In the genomic region with DNA sequence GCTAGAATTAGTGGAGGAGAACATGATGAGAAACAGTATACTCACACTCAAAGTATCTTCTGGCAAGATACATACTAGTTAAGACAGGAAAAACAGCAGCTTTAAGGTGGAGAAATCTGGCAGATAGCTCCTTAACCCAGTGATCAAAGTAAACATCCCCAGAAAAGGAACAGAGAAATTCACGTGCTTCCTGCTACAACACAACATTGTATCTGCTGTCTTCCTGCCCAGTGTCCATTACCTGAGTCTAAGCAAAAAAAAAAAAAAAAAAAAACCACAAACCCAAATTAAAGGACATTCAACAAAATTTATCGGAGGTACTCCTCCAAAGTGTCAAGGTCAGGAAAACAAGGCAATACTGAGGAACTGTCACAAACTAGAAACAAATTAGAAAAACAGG, we compare ENCODE assay signal across 24 cellular contexts. TPM values are rescaled to one million over a fixed set of nuclear protein-coding genes. Genes with fewer than 3 reads are reported as not detected.
"Had no signal": no experiment of that assay in that cellular context is flagged by ENCODE, and none has a peak within 500 bp of the region (broad histone marks: within the 10 kb centered on the region; RNA-seq: fewer than 3 reads in every experiment).

No MANE protein-coding gene starts in this region.

- H3K36me3 Mint-ChIP-seq: naive thymus-derived CD4-positive, alpha-beta T cell; stimulated activated naive B cell treated with anti-CD40 and anti-IgM and Interleukin-4, amounts not matched to agents 10 μg/mL and 1 μg/mL and 100 μg/mL, for 72 hours had no signal

- H3K4me1 ChIP-seq: psoas muscle, tibial nerve, upper lobe of left lung had no signal

- H2AFZ ChIP-seq: hepatocyte had no signal

- ATAC-seq: effector memory CD8-positive, alpha-beta T cell; gastroesophageal sphincter; heart left ventricle; left cardiac atrium; left lung; naive thymus-derived CD4-positive, alpha-beta T cell; psoas muscle; right cardiac atrium; stimulated activated naive B cell treated with anti-CD40 and anti-IgM and Interleukin-4, amounts not matched to agents 10 μg/mL and 1 μg/mL and 100 μg/mL, for 72 hours had no signal

- H3K27ac ChIP-seq: coronary artery, gastroesophageal sphincter, heart left ventricle, hepatocyte, left lung, psoas muscle, skin epidermis, spleen, thoracic aorta, tibial nerve, upper lobe of left lung had no signal

- H3K4me2 ChIP-seq: hepatocyte had no signal

- H3K4me3 ChIP-seq: coronary artery, gastroesophageal sphincter, heart left ventricle, hepatocyte, left lung, psoas muscle, skin epidermis, spleen, thoracic aorta, tibial nerve, upper lobe of left lung had no signal

- H3K9me3 Mint-ChIP-seq: effector memory CD8-positive, alpha-beta T cell; naive thymus-derived CD4-positive, alpha-beta T cell; nephron; stimulated activated naive B cell treated with anti-CD40 and anti-IgM and Interleukin-4, amounts not matched to agents 10 μg/mL and 1 μg/mL and 100 μg/mL, for 72 hours; stimulated activated naive CD8-positive, alpha-beta T cell treated with anti-CD3 and anti-CD28 coated beads, Interleukin-15, Interleukin-2, amounts not matched to agents 100 ng/mL and 50 ng/mL, for 24 hours had no signal

- H3K4me3 Mint-ChIP-seq: effector memory CD8-positive, alpha-beta T cell; naive thymus-derived CD4-positive, alpha-beta T cell; nephron; stimulated activated naive B cell treated with anti-CD40 and anti-IgM and Interleukin-4, amounts not matched to agents 10 μg/mL and 1 μg/mL and 100 μg/mL, for 72 hours; stimulated activated naive CD8-positive, alpha-beta T cell treated with anti-CD3 and anti-CD28 coated beads, Interleukin-15, Interleukin-2, amounts not matched to agents 100 ng/mL and 50 ng/mL, for 24 hours had no signal

- DNase-seq: dermis blood vessel endothelial cell; effector memory CD8-positive, alpha-beta T cell; foreskin fibroblast; heart left ventricle; left cardiac atrium; left lung; mesenchymal stem cell; midbrain; naive thymus-derived CD4-positive, alpha-beta T cell; nucleus accumbens; psoas muscle; right cardiac atrium; spleen; stimulated activated naive B cell treated with anti-CD40 and anti-IgM and Interleukin-4, amounts not matched to agents 10 μg/mL and 1 μg/mL and 100 μg/mL, for 72 hours; upper lobe of left lung had no signal

- H3K27ac Mint-ChIP-seq: naive thymus-derived CD4-positive, alpha-beta T cell; nephron; stimulated activated naive B cell treated with anti-CD40 and anti-IgM and Interleukin-4, amounts not matched to agents 10 μg/mL and 1 μg/mL and 100 μg/mL, for 72 hours; stimulated activated naive CD8-positive, alpha-beta T cell treated with anti-CD3 and anti-CD28 coated beads, Interleukin-15, Interleukin-2, amounts not matched to agents 100 ng/mL and 50 ng/mL, for 24 hours had no signal

- H3K36me3 ChIP-seq: gastroesophageal sphincter, heart left ventricle, left lung, spleen, thoracic aorta, tibial nerve, upper lobe of left lung had no signal

- FAIRE-seq: urothelium cell line had no signal

- H3K27me3 ChIP-seq: gastroesophageal sphincter, hepatocyte, tibial nerve, upper lobe of left lung had no signal

- H3K9me3 ChIP-seq: gastroesophageal sphincter, heart left ventricle, left lung, psoas muscle, spleen, thoracic aorta, tibial nerve, upper lobe of left lung had no signal

RNA-seq across cellular contexts. Expression of a gene that starts 38.3 kb away (rescaled TPM):
- polyA plus RNA-seq: naive thymus-derived CD4-positive, alpha-beta T cell had no signal
